Comparison of ENCODE assay signal across 10 cellular contexts in genomic region chr3:165816209-165816608, GRCh38. TPM values are rescaled to one million over a fixed set of nuclear protein-coding genes. Genes with fewer than 3 reads are reported as not detected.
"Had no signal": no experiment of that assay in that cellular context is flagged by ENCODE, and none has a peak within 500 bp of the region (broad histone marks: within the 10 kb centered on the region; RNA-seq: fewer than 3 reads in every experiment).

No MANE protein-coding gene starts in this region.

- H3K4me3 Mint-ChIP-seq: GM23338, H9, IgD-negative memory B cell had no signal

- H3K9ac ChIP-seq: KMS-11 had no signal

- H3K4me3 ChIP-seq: GM23338 had no signal

- H3K4me2 ChIP-seq: GM23338, KMS-11 had no signal

- FAIRE-seq: H1, H54, HTR-8/SVneo had no signal

- H3K9me3 Mint-ChIP-seq: GM23338, H9 had no signal

- H2AFZ ChIP-seq: GM23338 had no signal

- H3K27me3 Mint-ChIP-seq: IgD-negative memory B cell had no signal

- H3K27ac ChIP-seq: KMS-11 had no signal

- H3K4me1 Mint-ChIP-seq: H9, IgD-negative memory B cell had no signal

- DNase-seq: H9, HCEC 1CT, KBM-7 had no signal

- H3K27ac Mint-ChIP-seq: GM23338, H9 had no signal

- ATAC-seq: GM23338 had no signal

RNA-seq across cellular contexts. Expression of gene BCHE, which starts 21.0 kb away (rescaled TPM):
- total RNA-seq: HT-29 had no signal
- polyA plus RNA-seq: IgD-negative memory B cell had no signal
